ENCODE assay signal across 19 cellular contexts in the genomic region with DNA sequence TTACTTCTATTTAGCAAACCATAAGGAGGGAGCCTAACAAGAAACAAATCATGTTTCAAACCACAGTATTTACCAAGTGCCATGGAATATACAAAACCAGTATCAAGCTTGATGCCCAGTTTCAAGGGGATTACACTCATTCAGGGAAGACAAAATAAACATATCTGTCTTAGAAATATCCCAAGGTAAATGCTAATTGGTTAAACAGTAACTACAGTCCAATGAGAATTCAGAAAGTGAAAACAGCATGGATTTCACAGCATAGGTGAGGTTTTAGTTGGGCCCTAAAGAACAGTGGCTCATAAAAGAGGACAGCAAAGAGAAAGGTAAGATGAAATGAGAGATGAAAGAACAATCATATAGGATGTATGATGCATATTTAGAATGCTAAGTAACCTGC.
"Had no signal": no experiment of that assay in that cellular context is flagged by ENCODE, and none has a peak within 500 bp of the region (broad histone marks: within the 10 kb centered on the region; RNA-seq: fewer than 3 reads in every experiment).

No MANE protein-coding gene starts in this region.

- H3K9me3 ChIP-seq: suprapubic skin, upper lobe of right lung had no signal

- ATAC-seq: stimulated activated memory B cell treated with anti-CD40 and anti-IgM and Interleukin-4, amounts not matched to agents 10 μg/mL and 1 μg/mL and 100 μg/mL, for 72 hours had no signal

- H3K27me3 Mint-ChIP-seq: activated CD4-positive, alpha-beta memory T cell treated with anti-CD3 and anti-CD28 coated beads for 36 hours; stimulated activated memory B cell treated with anti-CD40 and anti-IgM and Interleukin-4, amounts not matched to agents 10 μg/mL and 1 μg/mL and 100 μg/mL, for 72 hours had no signal

- H3K4me3 ChIP-seq: cardiac muscle cell, coronary artery, heart right ventricle, skin epidermis, suprapubic skin, upper lobe of right lung had no signal

- H3K27ac ChIP-seq: cardiac muscle cell, coronary artery, parathyroid adenoma, skin epidermis, upper lobe of right lung had no signal

- H3K27me3 ChIP-seq: cardiac muscle cell, heart right ventricle, suprapubic skin, upper lobe of right lung had no signal

- DNase-seq: activated CD4-positive, alpha-beta memory T cell treated with anti-CD3 and anti-CD28 coated beads for 36 hours; activated CD4-positive, alpha-beta T cell treated with anti-CD3 and anti-CD28 coated beads for 1 hour; activated naive CD4-positive, alpha-beta T cell; activated T-cell treated with anti-CD3 and anti-CD28 coated beads, Interleukin-2, amount 50 U/mL, for 48 hours; effector CD4-positive, alpha-beta T cell; heart right ventricle; islet precursor cell; left ventricle myocardium superior; mesendoderm; upper lobe of right lung had no signal

- H3K27ac Mint-ChIP-seq: activated CD4-positive, alpha-beta memory T cell treated with anti-CD3 and anti-CD28 coated beads for 36 hours; stimulated activated memory B cell treated with anti-CD40 and anti-IgM and Interleukin-4, amounts not matched to agents 10 μg/mL and 1 μg/mL and 100 μg/mL, for 72 hours; T-helper 2 cell treated with Interferon-gamma antibody and Interleukin-4, amounts not matched to agents 5 μg/mL and 100 μg/mL, for 36 hours had no signal

- H3K4me3 Mint-ChIP-seq: activated CD4-positive, alpha-beta memory T cell treated with anti-CD3 and anti-CD28 coated beads for 36 hours; stimulated activated memory B cell treated with anti-CD40 and anti-IgM and Interleukin-4, amounts not matched to agents 10 μg/mL and 1 μg/mL and 100 μg/mL, for 72 hours; T-helper 2 cell treated with Interferon-gamma antibody and Interleukin-4, amounts not matched to agents 5 μg/mL and 100 μg/mL, for 36 hours had no signal

- FAIRE-seq: astrocyte, frontal cortex had no signal
